17 cellular contexts compared by ENCODE assay signal in the genomic region with DNA sequence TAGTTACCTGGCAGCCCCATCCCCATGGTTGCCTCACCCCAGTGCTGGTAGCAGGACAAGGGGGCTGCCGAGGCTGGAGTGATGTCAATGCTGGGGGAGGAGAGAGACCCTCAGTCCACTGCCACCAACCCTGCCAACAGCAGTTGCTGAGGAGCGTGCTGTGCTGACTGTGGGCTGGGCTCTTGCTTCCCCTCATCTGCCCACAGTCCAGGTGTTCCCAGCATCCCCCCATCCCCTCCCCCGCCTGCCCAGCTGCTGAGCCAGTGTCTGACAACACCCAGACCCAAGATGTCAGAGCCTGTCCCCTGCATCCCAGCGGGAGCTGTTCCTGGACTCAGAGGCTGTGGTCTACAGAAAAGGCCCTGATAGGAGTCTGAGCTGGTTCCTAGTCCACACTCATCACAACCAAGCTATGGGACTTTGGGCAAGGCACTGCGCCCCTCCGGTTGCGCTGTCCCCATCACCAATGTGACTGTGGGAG.
"Had no signal": no experiment of that assay in that cellular context is flagged by ENCODE, and none has a peak within 500 bp of the region (broad histone marks: within the 10 kb centered on the region; RNA-seq: fewer than 3 reads in every experiment).

No MANE protein-coding gene starts in this region.

- H3K27me3 ChIP-seq: neutrophil, right atrium auricular region, tibial nerve had no signal

- H3K9me3 ChIP-seq: neutrophil, right atrium auricular region, tibial nerve had no signal

- H3K9me3 Mint-ChIP-seq: activated naive CD4-positive, alpha-beta T cell treated with anti-CD3 and anti-CD28 coated beads, Interleukin-2, amount 50 U/mL, for 72 hours; activated T-cell treated with anti-CD3 and anti-CD28 coated beads, Interleukin-2, amount 50 U/mL, for 24 hours; stimulated activated memory B cell treated with anti-CD40 and anti-IgM and Interleukin-4, amounts not matched to agents 10 μg/mL and 1 μg/mL and 100 μg/mL, for 72 hours had no signal

- H3K36me3 ChIP-seq: neutrophil, right atrium auricular region, tibial nerve had no signal

- FAIRE-seq: small intestine had no signal

- H3K4me3 ChIP-seq: lung, right atrium auricular region, tibial nerve had no signal

- DNase-seq: activated CD4-positive, alpha-beta T cell treated with anti-CD3 and anti-CD28 coated beads, Interleukin-2, amount 50 U/mL, for 48 hours; activated CD4-positive, CD25-positive, alpha-beta regulatory T cell treated with anti-CD3 and anti-CD28 coated beads, Interleukin-2, amount 50 U/mL, for 72 hours; activated CD8-positive, alpha-beta memory T cell treated with anti-CD3 and anti-CD28 coated beads, Interleukin-2, amount 10 ng/mL, durations not matched to agents 7 days and 5 days; activated effector memory CD4-positive, alpha-beta T cell treated with Interleukin-2 at 50 U/mL for 16 hours; activated T-cell treated with anti-CD3 and anti-CD28 coated beads, Interleukin-2, amount 50 U/mL, for 24 hours; amniotic stem cell; endodermal cell; erythroblast; hypothalamus; naive thymus-derived CD4-positive, alpha-beta T cell; small intestine had no signal

- H3K27me3 Mint-ChIP-seq: activated T-cell treated with anti-CD3 and anti-CD28 coated beads, Interleukin-2, amount 50 U/mL, for 24 hours; naive thymus-derived CD4-positive, alpha-beta T cell; stimulated activated memory B cell treated with anti-CD40 and anti-IgM and Interleukin-4, amounts not matched to agents 10 μg/mL and 1 μg/mL and 100 μg/mL, for 72 hours had no signal

- ATAC-seq: activated CD8-positive, alpha-beta memory T cell treated with anti-CD3 and anti-CD28 coated beads, Interleukin-2, amount 10 ng/mL, durations not matched to agents 7 days and 5 days; activated naive CD4-positive, alpha-beta T cell treated with anti-CD3 and anti-CD28 coated beads, Interleukin-2, amount 50 U/mL, for 72 hours; naive thymus-derived CD4-positive, alpha-beta T cell; stimulated activated memory B cell treated with anti-CD40 and anti-IgM and Interleukin-4, amounts not matched to agents 10 μg/mL and 1 μg/mL and 100 μg/mL, for 72 hours had no signal

- H3K4me3 Mint-ChIP-seq: activated CD8-positive, alpha-beta memory T cell treated with anti-CD3 and anti-CD28 coated beads, Interleukin-2, amount 10 ng/mL, durations not matched to agents 7 days and 5 days; activated T-cell treated with anti-CD3 and anti-CD28 coated beads, Interleukin-2, amount 50 U/mL, for 24 hours; endodermal cell; naive thymus-derived CD4-positive, alpha-beta T cell; stimulated activated memory B cell treated with anti-CD40 and anti-IgM and Interleukin-4, amounts not matched to agents 10 μg/mL and 1 μg/mL and 100 μg/mL, for 72 hours had no signal

- H3K27ac ChIP-seq: neutrophil, right atrium auricular region, tibial nerve had no signal

- H3K27ac Mint-ChIP-seq: activated CD8-positive, alpha-beta memory T cell treated with anti-CD3 and anti-CD28 coated beads, Interleukin-2, amount 10 ng/mL, durations not matched to agents 7 days and 5 days; activated naive CD4-positive, alpha-beta T cell treated with anti-CD3 and anti-CD28 coated beads, Interleukin-2, amount 50 U/mL, for 72 hours; activated T-cell treated with anti-CD3 and anti-CD28 coated beads, Interleukin-2, amount 50 U/mL, for 24 hours; endodermal cell; stimulated activated memory B cell treated with anti-CD40 and anti-IgM and Interleukin-4, amounts not matched to agents 10 μg/mL and 1 μg/mL and 100 μg/mL, for 72 hours had no signal

- H3K36me3 Mint-ChIP-seq: activated CD8-positive, alpha-beta memory T cell treated with anti-CD3 and anti-CD28 coated beads, Interleukin-2, amount 10 ng/mL, durations not matched to agents 7 days and 5 days; activated naive CD4-positive, alpha-beta T cell treated with anti-CD3 and anti-CD28 coated beads, Interleukin-2, amount 50 U/mL, for 72 hours; naive thymus-derived CD4-positive, alpha-beta T cell; stimulated activated memory B cell treated with anti-CD40 and anti-IgM and Interleukin-4, amounts not matched to agents 10 μg/mL and 1 μg/mL and 100 μg/mL, for 72 hours had no signal
